ENCODE assay signal across 6 cellular contexts in genomic region chr4:110348711-110349383, GRCh38.
"Had no signal": no experiment of that assay in that cellular context is flagged by ENCODE, and none has a peak within 500 bp of the region (broad histone marks: within the 10 kb centered on the region; RNA-seq: fewer than 3 reads in every experiment).

No MANE protein-coding gene starts in this region.

- H3K4me1 Mint-ChIP-seq: IgD-negative memory B cell had no signal

- FAIRE-seq: HTR-8/SVneo had no signal

- H3K27ac Mint-ChIP-seq: IgD-negative memory B cell had no signal

- H3K27ac ChIP-seq: HL-60 had no signal

- H3K4me3 Mint-ChIP-seq: IgD-negative memory B cell had no signal

- H3K36me3 Mint-ChIP-seq: IgD-negative memory B cell had no signal

- DNase-seq: IMR-90, KBM-7, KG1 had no signal
